In the genomic region with DNA sequence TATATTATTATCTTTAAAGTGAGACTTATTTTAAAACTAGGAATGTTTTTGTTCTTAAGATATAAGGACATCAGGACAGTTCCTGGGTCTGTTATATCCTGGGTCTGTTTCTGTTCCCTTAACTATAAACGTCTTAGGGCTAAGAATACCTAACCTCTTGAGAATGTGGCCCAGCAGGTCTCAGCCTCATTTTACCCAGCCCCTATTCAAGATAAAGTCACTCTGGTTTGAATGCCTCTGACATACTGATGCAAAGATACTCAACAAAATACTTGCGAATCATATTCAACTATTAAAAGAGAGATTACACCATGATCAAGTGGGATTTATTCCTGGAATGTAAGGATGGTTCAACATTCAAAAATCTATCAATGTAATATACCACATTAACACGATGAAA, we compare ENCODE assay signal across 24 cellular contexts. TPM values are rescaled to one million over a fixed set of nuclear protein-coding genes. Genes with fewer than 3 reads are reported as not detected.
"Had no signal": no experiment of that assay in that cellular context is flagged by ENCODE, and none has a peak within 500 bp of the region (broad histone marks: within the 10 kb centered on the region; RNA-seq: fewer than 3 reads in every experiment).

No MANE protein-coding gene starts in this region.

- H3K4me3 ChIP-seq: breast epithelium, dorsolateral prefrontal cortex, esophagus squamous epithelium, gastrocnemius medialis, right lobe of liver, upper lobe of left lung had no signal

- H3K27ac Mint-ChIP-seq: activated naive CD8-positive, alpha-beta T cell treated with anti-CD3 and anti-CD28 coated beads for 36 hours; stimulated activated effector memory CD8-positive, alpha-beta T cell treated with anti-CD3 and anti-CD28 coated beads, Interleukin-12 subunit alpha, Interleukin-12 subunit beta, amount 100 ng/mL, for 72 hours; T-helper 2 cell treated with Interferon-gamma antibody and Interleukin-4, amounts not matched to agents 5 μg/mL and 100 μg/mL, for 36 hours had no signal

- H3K9ac ChIP-seq: SK-N-SH had no signal

- H3K9me3 Mint-ChIP-seq: central memory CD8-positive, alpha-beta T cell; stimulated activated effector memory CD8-positive, alpha-beta T cell treated with anti-CD3 and anti-CD28 coated beads, Interleukin-12 subunit alpha, Interleukin-12 subunit beta, amount 100 ng/mL, for 72 hours had no signal

- H3K4me1 ChIP-seq: breast epithelium, gastrocnemius medialis, right lobe of liver had no signal

- H3K36me3 ChIP-seq: breast epithelium, esophagus squamous epithelium, gastrocnemius medialis, right lobe of liver, upper lobe of left lung, WERI-Rb-1 had no signal

- H3K9me3 ChIP-seq: breast epithelium, esophagus squamous epithelium, gastrocnemius medialis, right lobe of liver, SK-N-SH, upper lobe of left lung had no signal

- H3K27me3 Mint-ChIP-seq: activated naive CD8-positive, alpha-beta T cell treated with anti-CD3 and anti-CD28 coated beads for 36 hours; central memory CD8-positive, alpha-beta T cell had no signal

- H3K27ac ChIP-seq: breast epithelium, dorsolateral prefrontal cortex, esophagus squamous epithelium, gastrocnemius medialis, right lobe of liver, upper lobe of left lung, WERI-Rb-1 had no signal

- H3K4me2 ChIP-seq: SK-N-SH had no signal

- ATAC-seq: gastrocnemius medialis; left ventricle myocardium superior; right lobe of liver; stimulated activated effector memory CD8-positive, alpha-beta T cell treated with anti-CD3 and anti-CD28 coated beads, Interleukin-12 subunit alpha, Interleukin-12 subunit beta, amount 100 ng/mL, for 72 hours had no signal

- DNase-seq: activated CD4-positive, alpha-beta T cell treated with anti-CD3 and anti-CD28 coated beads, Interleukin-2, amount 50 U/mL, for 4 hours; activated gamma-delta T cell treated with Interleukin-2 at 50 U/mL for 16 hours; activated naive CD8-positive, alpha-beta T cell treated with anti-CD3 and anti-CD28 coated beads for 36 hours; amniotic stem cell; dorsolateral prefrontal cortex; esophagus squamous epithelium; gastrocnemius medialis; hippocampal formation; left ventricle myocardium superior; mammary epithelial cell; midbrain; occipital lobe; right lobe of liver; SK-N-SH; small intestine; stimulated activated CD4-positive, alpha-beta T cell treated with anti-CD3 and anti-CD28 coated beads, Interleukin-2, amount 100 ng/mL, for 24 hours; upper lobe of left lung; WERI-Rb-1 had no signal

- H3K27me3 ChIP-seq: breast epithelium, dorsolateral prefrontal cortex, esophagus squamous epithelium, gastrocnemius medialis, right lobe of liver, upper lobe of left lung had no signal

- H3K4me3 Mint-ChIP-seq: activated naive CD8-positive, alpha-beta T cell treated with anti-CD3 and anti-CD28 coated beads for 36 hours; central memory CD8-positive, alpha-beta T cell; stimulated activated effector memory CD8-positive, alpha-beta T cell treated with anti-CD3 and anti-CD28 coated beads, Interleukin-12 subunit alpha, Interleukin-12 subunit beta, amount 100 ng/mL, for 72 hours; T-helper 2 cell treated with Interferon-gamma antibody and Interleukin-4, amounts not matched to agents 5 μg/mL and 100 μg/mL, for 36 hours had no signal

RNA-seq across cellular contexts. Expression of a gene that starts 56.9 kb away (rescaled TPM):
- total RNA-seq: activated naive CD8-positive, alpha-beta T cell treated with anti-CD3 and anti-CD28 coated beads for 36 hours; breast epithelium; dorsolateral prefrontal cortex; esophagus squamous epithelium; gastrocnemius medialis; left ventricle myocardium superior; mammary epithelial cell; occipital lobe; right lobe of liver; temporal lobe; upper lobe of left lung had no signal
- polyA plus RNA-seq: mammary epithelial cell, neural cell, small intestine had no signal
